Comparison of ENCODE assay signal across 1 cellular context in the genomic region with DNA sequence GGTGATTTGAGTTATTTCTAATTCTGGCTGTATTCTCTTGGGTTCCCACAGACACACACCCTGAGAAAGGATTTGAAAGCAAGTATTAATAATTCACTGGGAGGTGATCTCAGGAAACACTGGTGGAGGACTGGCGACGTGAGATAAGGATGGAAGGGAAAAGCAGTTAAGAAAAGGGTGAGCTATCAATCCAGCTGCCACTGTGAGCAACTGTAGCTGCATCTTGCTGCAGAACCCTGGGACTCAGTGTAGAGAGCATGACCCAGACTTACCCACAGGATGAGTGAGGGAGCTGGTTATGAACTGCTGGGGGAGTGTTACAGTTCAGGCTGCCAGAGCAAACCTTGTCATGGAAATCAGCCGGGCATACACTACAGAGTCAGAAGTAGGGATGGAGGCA.
TF ChIP-seq lines count a peak whose summit lies in the region.

No MANE protein-coding gene starts in this region.

TF ChIP-seq in K562, 482 proteins besides CTCF, POLR2A, EP300 and RAD21 (continued from another document and continues in another):
- TF ChIP-seq, protein P1, sequence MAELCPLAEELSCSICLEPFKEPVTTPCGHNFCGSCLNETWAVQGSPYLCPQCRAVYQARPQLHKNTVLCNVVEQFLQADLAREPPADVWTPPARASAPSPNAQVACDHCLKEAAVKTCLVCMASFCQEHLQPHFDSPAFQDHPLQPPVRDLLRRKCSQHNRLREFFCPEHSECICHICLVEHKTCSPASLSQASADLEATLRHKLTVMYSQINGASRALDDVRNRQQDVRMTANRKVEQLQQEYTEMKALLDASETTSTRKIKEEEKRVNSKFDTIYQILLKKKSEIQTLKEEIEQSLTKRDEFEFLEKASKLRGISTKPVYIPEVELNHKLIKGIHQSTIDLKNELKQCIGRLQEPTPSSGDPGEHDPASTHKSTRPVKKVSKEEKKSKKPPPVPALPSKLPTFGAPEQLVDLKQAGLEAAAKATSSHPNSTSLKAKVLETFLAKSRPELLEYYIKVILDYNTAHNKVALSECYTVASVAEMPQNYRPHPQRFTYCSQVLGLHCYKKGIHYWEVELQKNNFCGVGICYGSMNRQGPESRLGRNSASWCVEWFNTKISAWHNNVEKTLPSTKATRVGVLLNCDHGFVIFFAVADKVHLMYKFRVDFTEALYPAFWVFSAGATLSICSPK (IDR thresholded peaks at IDR 0.05; ENCODE audit: borderline replicate concordance) = no peak
- TF ChIP-seq, protein P2, sequence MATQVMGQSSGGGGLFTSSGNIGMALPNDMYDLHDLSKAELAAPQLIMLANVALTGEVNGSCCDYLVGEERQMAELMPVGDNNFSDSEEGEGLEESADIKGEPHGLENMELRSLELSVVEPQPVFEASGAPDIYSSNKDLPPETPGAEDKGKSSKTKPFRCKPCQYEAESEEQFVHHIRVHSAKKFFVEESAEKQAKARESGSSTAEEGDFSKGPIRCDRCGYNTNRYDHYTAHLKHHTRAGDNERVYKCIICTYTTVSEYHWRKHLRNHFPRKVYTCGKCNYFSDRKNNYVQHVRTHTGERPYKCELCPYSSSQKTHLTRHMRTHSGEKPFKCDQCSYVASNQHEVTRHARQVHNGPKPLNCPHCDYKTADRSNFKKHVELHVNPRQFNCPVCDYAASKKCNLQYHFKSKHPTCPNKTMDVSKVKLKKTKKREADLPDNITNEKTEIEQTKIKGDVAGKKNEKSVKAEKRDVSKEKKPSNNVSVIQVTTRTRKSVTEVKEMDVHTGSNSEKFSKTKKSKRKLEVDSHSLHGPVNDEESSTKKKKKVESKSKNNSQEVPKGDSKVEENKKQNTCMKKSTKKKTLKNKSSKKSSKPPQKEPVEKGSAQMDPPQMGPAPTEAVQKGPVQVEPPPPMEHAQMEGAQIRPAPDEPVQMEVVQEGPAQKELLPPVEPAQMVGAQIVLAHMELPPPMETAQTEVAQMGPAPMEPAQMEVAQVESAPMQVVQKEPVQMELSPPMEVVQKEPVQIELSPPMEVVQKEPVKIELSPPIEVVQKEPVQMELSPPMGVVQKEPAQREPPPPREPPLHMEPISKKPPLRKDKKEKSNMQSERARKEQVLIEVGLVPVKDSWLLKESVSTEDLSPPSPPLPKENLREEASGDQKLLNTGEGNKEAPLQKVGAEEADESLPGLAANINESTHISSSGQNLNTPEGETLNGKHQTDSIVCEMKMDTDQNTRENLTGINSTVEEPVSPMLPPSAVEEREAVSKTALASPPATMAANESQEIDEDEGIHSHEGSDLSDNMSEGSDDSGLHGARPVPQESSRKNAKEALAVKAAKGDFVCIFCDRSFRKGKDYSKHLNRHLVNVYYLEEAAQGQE (CRISPR knock-in tag; IDR thresholded peaks at IDR 0.05; ENCODE audit: low read depth) = no peak
- TF ChIP-seq YBX1 (IDR thresholded peaks at IDR 0.05) (no peak), ERF (CRISPR knock-in tag; IDR thresholded peaks at IDR 0.05) (no peak), IRF2 (CRISPR knock-in tag; IDR thresholded peaks at IDR 0.05) (no peak), SIN3A (IDR thresholded peaks at IDR 0.05; ENCODE audit: borderline replicate concordance in 2 of 2, control insufficient read depth in 1 of 2, low read depth in 2 of 2, low read length in 2 of 2) (no peak), ZNF717 (CRISPR knock-in tag; IDR thresholded peaks at IDR 0.05) (no peak), NR2F6 (CRISPR knock-in tag; IDR thresholded peaks at IDR 0.05) (no peak), CREM (IDR thresholded peaks at IDR 0.05; ENCODE audit: low read depth) (peak; percentile 79), MAFK (IDR thresholded peaks at IDR 0.05; ENCODE audit: low read length) (peak; percentile 23; the same call in 1 of the 2 replicates), OTX1 (CRISPR knock-in tag; IDR thresholded peaks at IDR 0.05) (0 out of 2 replicates have a peak, but pooled peaks have one; percentile 57), CREB1 (IDR thresholded peaks at IDR 0.05) (peak; percentile 60), CREB1 (CRISPR knock-in tag; IDR thresholded peaks at IDR 0.05) (0 out of 2 replicates have a peak, but pooled peaks have one; percentile 31), NR3C1 (CRISPR knock-in tag; IDR thresholded peaks at IDR 0.05) (no peak), HNRNPUL1 (IDR thresholded peaks at IDR 0.05; ENCODE audit: low read length) (no peak), GATA2 (CRISPR knock-in tag; IDR thresholded peaks at IDR 0.05) (peak; percentile 91), ATF7 (IDR thresholded peaks at IDR 0.05) (peak; percentile 79), POLR2G (IDR thresholded peaks at IDR 0.05; ENCODE audit: low read depth, low read length) (no peak), TRIM24 (IDR thresholded peaks at IDR 0.05) (peak; percentile 96 to 98), ELF2 (CRISPR knock-in tag; IDR thresholded peaks at IDR 0.05) (no peak), ZNF134 (CRISPR knock-in tag; conservative IDR thresholded peaks at IDR 0.05) (no peak), MAFG (tag; conservative IDR thresholded peaks at IDR 0.05) (no peak), ZNF584 (CRISPR knock-in tag; IDR thresholded peaks at IDR 0.05; ENCODE audit: low read depth) (peak; percentile 55; the same call in 1 of the 2 replicates), TBP (optimal IDR thresholded peaks at IDR 0.05; ENCODE audit: low read depth, low read length) (peak; percentile 2), RBBP5 (IDR thresholded peaks at IDR 0.05; ENCODE audit: borderline replicate concordance, insufficient read depth, low read length, poor library complexity, severe bottlenecking) (peak; percentile 78), DDX20 (tag; IDR thresholded peaks at IDR 0.05; ENCODE audit: low read depth) (no peak), ZNF354B (CRISPR knock-in tag; IDR thresholded peaks at IDR 0.05) (no peak), FOS (IDR thresholded peaks at IDR 0.05; ENCODE audit: extremely low read depth, insufficient read length) (no peak), HNRNPL (IDR thresholded peaks at IDR 0.05; ENCODE audit: low read depth, low read length) (0 out of 2 replicates have a peak, but pooled peaks have one; percentile 22), CBFA2T3 (IDR thresholded peaks at IDR 0.05) (peak; percentile 99), NR2C1 (IDR thresholded peaks at IDR 0.05) (no peak), NR2C1 (tag; IDR thresholded peaks at IDR 0.05) (peak; percentile 75; the same call in 1 of the 2 replicates), FOXM1 (IDR thresholded peaks at IDR 0.05; ENCODE audit: low read depth) (peak; percentile 87), FOXM1 (CRISPR knock-in tag; IDR thresholded peaks at IDR 0.05; ENCODE audit: low read depth) (no peak)
- TF ChIP-seq, protein P3, sequence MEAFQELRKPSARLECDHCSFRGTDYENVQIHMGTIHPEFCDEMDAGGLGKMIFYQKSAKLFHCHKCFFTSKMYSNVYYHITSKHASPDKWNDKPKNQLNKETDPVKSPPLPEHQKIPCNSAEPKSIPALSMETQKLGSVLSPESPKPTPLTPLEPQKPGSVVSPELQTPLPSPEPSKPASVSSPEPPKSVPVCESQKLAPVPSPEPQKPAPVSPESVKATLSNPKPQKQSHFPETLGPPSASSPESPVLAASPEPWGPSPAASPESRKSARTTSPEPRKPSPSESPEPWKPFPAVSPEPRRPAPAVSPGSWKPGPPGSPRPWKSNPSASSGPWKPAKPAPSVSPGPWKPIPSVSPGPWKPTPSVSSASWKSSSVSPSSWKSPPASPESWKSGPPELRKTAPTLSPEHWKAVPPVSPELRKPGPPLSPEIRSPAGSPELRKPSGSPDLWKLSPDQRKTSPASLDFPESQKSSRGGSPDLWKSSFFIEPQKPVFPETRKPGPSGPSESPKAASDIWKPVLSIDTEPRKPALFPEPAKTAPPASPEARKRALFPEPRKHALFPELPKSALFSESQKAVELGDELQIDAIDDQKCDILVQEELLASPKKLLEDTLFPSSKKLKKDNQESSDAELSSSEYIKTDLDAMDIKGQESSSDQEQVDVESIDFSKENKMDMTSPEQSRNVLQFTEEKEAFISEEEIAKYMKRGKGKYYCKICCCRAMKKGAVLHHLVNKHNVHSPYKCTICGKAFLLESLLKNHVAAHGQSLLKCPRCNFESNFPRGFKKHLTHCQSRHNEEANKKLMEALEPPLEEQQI (IDR thresholded peaks at IDR 0.05) = peak; percentile 94
- TF ChIP-seq, protein P4, sequence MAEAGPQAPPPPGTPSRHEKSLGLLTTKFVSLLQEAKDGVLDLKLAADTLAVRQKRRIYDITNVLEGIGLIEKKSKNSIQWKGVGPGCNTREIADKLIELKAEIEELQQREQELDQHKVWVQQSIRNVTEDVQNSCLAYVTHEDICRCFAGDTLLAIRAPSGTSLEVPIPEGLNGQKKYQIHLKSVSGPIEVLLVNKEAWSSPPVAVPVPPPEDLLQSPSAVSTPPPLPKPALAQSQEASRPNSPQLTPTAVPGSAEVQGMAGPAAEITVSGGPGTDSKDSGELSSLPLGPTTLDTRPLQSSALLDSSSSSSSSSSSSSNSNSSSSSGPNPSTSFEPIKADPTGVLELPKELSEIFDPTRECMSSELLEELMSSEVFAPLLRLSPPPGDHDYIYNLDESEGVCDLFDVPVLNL (CRISPR knock-in tag; IDR thresholded peaks at IDR 0.05; ENCODE audit: low read depth) = no peak
- TF ChIP-seq, protein P5, sequence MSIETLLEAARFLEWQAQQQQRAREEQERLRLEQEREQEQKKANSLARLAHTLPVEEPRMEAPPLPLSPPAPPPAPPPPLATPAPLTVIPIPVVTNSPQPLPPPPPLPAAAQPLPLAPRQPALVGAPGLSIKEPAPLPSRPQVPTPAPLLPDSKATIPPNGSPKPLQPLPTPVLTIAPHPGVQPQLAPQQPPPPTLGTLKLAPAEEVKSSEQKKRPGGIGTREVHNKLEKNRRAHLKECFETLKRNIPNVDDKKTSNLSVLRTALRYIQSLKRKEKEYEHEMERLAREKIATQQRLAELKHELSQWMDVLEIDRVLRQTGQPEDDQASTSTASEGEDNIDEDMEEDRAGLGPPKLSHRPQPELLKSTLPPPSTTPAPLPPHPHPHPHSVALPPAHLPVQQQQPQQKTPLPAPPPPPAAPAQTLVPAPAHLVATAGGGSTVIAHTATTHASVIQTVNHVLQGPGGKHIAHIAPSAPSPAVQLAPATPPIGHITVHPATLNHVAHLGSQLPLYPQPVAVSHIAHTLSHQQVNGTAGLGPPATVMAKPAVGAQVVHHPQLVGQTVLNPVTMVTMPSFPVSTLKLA (conservative IDR thresholded peaks at IDR 0.05) = peak in 1 of 2 experiments; percentile 73; a peak in 2 of 4 replicates
- TF ChIP-seq, protein P6, sequence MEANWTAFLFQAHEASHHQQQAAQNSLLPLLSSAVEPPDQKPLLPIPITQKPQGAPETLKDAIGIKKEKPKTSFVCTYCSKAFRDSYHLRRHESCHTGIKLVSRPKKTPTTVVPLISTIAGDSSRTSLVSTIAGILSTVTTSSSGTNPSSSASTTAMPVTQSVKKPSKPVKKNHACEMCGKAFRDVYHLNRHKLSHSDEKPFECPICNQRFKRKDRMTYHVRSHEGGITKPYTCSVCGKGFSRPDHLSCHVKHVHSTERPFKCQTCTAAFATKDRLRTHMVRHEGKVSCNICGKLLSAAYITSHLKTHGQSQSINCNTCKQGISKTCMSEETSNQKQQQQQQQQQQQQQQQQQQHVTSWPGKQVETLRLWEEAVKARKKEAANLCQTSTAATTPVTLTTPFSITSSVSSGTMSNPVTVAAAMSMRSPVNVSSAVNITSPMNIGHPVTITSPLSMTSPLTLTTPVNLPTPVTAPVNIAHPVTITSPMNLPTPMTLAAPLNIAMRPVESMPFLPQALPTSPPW (CRISPR knock-in tag; IDR thresholded peaks at IDR 0.05) = peak; percentile 49; the same call in 1 of the 2 replicates
- TF ChIP-seq, protein P7, sequence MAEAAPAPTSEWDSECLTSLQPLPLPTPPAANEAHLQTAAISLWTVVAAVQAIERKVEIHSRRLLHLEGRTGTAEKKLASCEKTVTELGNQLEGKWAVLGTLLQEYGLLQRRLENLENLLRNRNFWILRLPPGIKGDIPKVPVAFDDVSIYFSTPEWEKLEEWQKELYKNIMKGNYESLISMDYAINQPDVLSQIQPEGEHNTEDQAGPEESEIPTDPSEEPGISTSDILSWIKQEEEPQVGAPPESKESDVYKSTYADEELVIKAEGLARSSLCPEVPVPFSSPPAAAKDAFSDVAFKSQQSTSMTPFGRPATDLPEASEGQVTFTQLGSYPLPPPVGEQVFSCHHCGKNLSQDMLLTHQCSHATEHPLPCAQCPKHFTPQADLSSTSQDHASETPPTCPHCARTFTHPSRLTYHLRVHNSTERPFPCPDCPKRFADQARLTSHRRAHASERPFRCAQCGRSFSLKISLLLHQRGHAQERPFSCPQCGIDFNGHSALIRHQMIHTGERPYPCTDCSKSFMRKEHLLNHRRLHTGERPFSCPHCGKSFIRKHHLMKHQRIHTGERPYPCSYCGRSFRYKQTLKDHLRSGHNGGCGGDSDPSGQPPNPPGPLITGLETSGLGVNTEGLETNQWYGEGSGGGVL (CRISPR knock-in tag; IDR thresholded peaks at IDR 0.05) = no peak
- TF ChIP-seq, protein P8, sequence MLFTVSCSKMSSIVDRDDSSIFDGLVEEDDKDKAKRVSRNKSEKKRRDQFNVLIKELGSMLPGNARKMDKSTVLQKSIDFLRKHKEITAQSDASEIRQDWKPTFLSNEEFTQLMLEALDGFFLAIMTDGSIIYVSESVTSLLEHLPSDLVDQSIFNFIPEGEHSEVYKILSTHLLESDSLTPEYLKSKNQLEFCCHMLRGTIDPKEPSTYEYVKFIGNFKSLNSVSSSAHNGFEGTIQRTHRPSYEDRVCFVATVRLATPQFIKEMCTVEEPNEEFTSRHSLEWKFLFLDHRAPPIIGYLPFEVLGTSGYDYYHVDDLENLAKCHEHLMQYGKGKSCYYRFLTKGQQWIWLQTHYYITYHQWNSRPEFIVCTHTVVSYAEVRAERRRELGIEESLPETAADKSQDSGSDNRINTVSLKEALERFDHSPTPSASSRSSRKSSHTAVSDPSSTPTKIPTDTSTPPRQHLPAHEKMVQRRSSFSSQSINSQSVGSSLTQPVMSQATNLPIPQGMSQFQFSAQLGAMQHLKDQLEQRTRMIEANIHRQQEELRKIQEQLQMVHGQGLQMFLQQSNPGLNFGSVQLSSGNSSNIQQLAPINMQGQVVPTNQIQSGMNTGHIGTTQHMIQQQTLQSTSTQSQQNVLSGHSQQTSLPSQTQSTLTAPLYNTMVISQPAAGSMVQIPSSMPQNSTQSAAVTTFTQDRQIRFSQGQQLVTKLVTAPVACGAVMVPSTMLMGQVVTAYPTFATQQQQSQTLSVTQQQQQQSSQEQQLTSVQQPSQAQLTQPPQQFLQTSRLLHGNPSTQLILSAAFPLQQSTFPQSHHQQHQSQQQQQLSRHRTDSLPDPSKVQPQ (CRISPR knock-in tag; IDR thresholded peaks at IDR 0.05; ENCODE audit: borderline replicate concordance) = no peak
- TF ChIP-seq, protein P9, sequence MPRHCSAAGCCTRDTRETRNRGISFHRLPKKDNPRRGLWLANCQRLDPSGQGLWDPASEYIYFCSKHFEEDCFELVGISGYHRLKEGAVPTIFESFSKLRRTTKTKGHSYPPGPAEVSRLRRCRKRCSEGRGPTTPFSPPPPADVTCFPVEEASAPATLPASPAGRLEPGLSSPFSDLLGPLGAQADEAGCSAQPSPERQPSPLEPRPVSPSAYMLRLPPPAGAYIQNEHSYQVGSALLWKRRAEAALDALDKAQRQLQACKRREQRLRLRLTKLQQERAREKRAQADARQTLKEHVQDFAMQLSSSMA (CRISPR knock-in tag; IDR thresholded peaks at IDR 0.05) = no peak
- TF ChIP-seq, protein P10, sequence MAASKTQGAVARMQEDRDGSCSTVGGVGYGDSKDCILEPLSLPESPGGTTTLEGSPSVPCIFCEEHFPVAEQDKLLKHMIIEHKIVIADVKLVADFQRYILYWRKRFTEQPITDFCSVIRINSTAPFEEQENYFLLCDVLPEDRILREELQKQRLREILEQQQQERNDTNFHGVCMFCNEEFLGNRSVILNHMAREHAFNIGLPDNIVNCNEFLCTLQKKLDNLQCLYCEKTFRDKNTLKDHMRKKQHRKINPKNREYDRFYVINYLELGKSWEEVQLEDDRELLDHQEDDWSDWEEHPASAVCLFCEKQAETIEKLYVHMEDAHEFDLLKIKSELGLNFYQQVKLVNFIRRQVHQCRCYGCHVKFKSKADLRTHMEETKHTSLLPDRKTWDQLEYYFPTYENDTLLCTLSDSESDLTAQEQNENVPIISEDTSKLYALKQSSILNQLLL (CRISPR knock-in tag; IDR thresholded peaks at IDR 0.05; ENCODE audit: borderline replicate concordance) = no peak
